Comparison of ENCODE assay signal across 13 cellular contexts in genomic region chr9:13758876-13759275, GRCh38.
"Had no signal": no experiment of that assay in that cellular context is flagged by ENCODE, and none has a peak within 500 bp of the region (broad histone marks: within the 10 kb centered on the region; RNA-seq: fewer than 3 reads in every experiment).

No MANE protein-coding gene starts in this region.

- DNase-seq: activated CD4-positive, alpha-beta T cell treated with anti-CD3 and anti-CD28 coated beads for 4 hours; activated naive CD4-positive, alpha-beta T cell; aorta; esophagus squamous epithelium; foreskin keratinocyte; head of caudate nucleus; islet precursor cell; natural killer cell; occipital lobe; stimulated activated CD4-positive, alpha-beta T cell treated with anti-CD3 and anti-CD28 coated beads, Interleukin-2, amount 100 ng/mL, for 48 hours; stimulated activated naive CD4-positive, alpha-beta T cell treated with Interleukin-2 at 50 U/mL for 16 hours had no signal

- H3K27ac ChIP-seq: esophagus squamous epithelium, foreskin keratinocyte, suprapubic skin, upper lobe of left lung had no signal

- ATAC-seq: foreskin keratinocyte, natural killer cell had no signal

- H3K4me3 ChIP-seq: esophagus squamous epithelium, suprapubic skin, upper lobe of left lung had no signal

- H3K36me3 ChIP-seq: esophagus squamous epithelium, suprapubic skin, upper lobe of left lung had no signal

- H3K4me1 ChIP-seq: foreskin keratinocyte, upper lobe of left lung had no signal

- H3K9me3 ChIP-seq: esophagus squamous epithelium, suprapubic skin, upper lobe of left lung had no signal

- H3K27me3 ChIP-seq: esophagus squamous epithelium, foreskin keratinocyte, suprapubic skin, upper lobe of left lung had no signal
